In genomic region chr19:14088634-14089411, GRCh38 we compare ENCODE assay signal across 9 cellular contexts. TPM values are rescaled to one million over a fixed set of nuclear protein-coding genes. Genes with fewer than 3 reads are reported as not detected.
DNase-seq lines count a peak whose midpoint lies in the region; ATAC-seq and TF ChIP-seq lines count a peak whose summit lies in the region.
"Had no signal": no experiment of that assay in that cellular context is flagged by ENCODE, and none has a peak within 500 bp of the region (broad histone marks: within the 10 kb centered on the region; RNA-seq: fewer than 3 reads in every experiment).

No MANE protein-coding gene starts in this region.

- peak overlapping the region; percentile 57 for H3K4me3 ChIP-seq in iPS-18a (ENCODE audit: low read length)

- H3K36me3 Mint-ChIP-seq in activated naive CD4-positive, alpha-beta T cell treated with anti-CD3 and anti-CD28 coated beads for 36 hours (ENCODE audit: low read depth), result peaks cover 16% of the 10 kb centered on the region
- peaks cover 33% of the 10 kb centered on the region for H3K36me3 Mint-ChIP-seq in activated CD8-positive, alpha-beta T cell treated with anti-CD3 and anti-CD28 coated beads for 36 hours (ENCODE audit: low read depth)

- peaks cover 16% of the 10 kb centered on the region for H3K27me3 ChIP-seq in iPS-18a (ENCODE audit: control insufficient read depth, insufficient read depth, low read length)

- ATAC-seq in activated CD8-positive, alpha-beta T cell treated with anti-CD3 and anti-CD28 coated beads for 36 hours, result no peak

- H3K9me3 Mint-ChIP-seq in activated naive CD4-positive, alpha-beta T cell treated with anti-CD3 and anti-CD28 coated beads for 36 hours, result peaks cover 15% of the 10 kb centered on the region
- peaks cover 11% of the 10 kb centered on the region for H3K9me3 Mint-ChIP-seq in activated CD8-positive, alpha-beta T cell treated with anti-CD3 and anti-CD28 coated beads for 36 hours

- H3K9me3 ChIP-seq in iPS-18a (ENCODE audit: control insufficient read depth, low read depth, low read length), result peaks cover 9% of the 10 kb centered on the region

- H3K27ac ChIP-seq in iPS-18a (ENCODE audit: low read length), result no peak overlapping the region
- peak overlapping the region; percentile 42 for H3K27ac ChIP-seq in substantia nigra (ENCODE audit: low read depth, low read length, poor library complexity, severe bottlenecking)

- peaks cover 24% of the 10 kb centered on the region for H3K4me1 Mint-ChIP-seq in activated naive CD4-positive, alpha-beta T cell treated with anti-CD3 and anti-CD28 coated beads for 36 hours (ENCODE audit: low read depth)
- peaks cover 16% of the 10 kb centered on the region for H3K4me1 Mint-ChIP-seq in activated CD8-positive, alpha-beta T cell treated with anti-CD3 and anti-CD28 coated beads for 36 hours (ENCODE audit: low read depth)

- POLR2A ChIA-PET in activated CD8-positive, alpha-beta T cell treated with anti-CD3 and anti-CD28 coated beads for 36 hours (lab: Charles Lee), result interaction anchor here (0.9 to 2.5 kb wide), 2 partner anchors 12 to 25 kb away, joined by 3 to 9 read pairs; no protein-coding TSS in a partner anchor

- no peak for DNase-seq in activated naive CD4-positive, alpha-beta T cell treated with anti-CD3 and anti-CD28 coated beads for 36 hours
- DNase-seq in activated naive CD4-positive, alpha-beta T cell treated with Interleukin-2 at 50 U/mL for 16 hours, result no peak
- no peak for DNase-seq in activated CD8-positive, alpha-beta T cell treated with anti-CD3 and anti-CD28 coated beads for 36 hours
- DNase-seq in substantia nigra (lab: John Stamatoyannopoulos, UW) (no peak), MV-4-11 (lab: John Stamatoyannopoulos, UW) (no peak), cortex of kidney (lab: John Stamatoyannopoulos, UW) (no peak)
- no peak for DNase-seq in central memory CD4-positive, alpha-beta T cell

- intact Hi-C loops in activated naive CD4-positive, alpha-beta T cell treated with anti-CD3 and anti-CD28 coated beads for 36 hours (cut with micrococcal nuclease), result no loop called here
- intact Hi-C loops in activated CD8-positive, alpha-beta T cell treated with anti-CD3 and anti-CD28 coated beads for 36 hours (cut with micrococcal nuclease), result no loop called here

- peaks cover 9% of the 10 kb centered on the region for H3K4me1 ChIP-seq in iPS-18a (ENCODE audit: control insufficient read depth, low read depth, low read length)

- H3K4me3 Mint-ChIP-seq in activated naive CD4-positive, alpha-beta T cell treated with anti-CD3 and anti-CD28 coated beads for 36 hours, result peak overlapping the region; percentile 79
- H3K4me3 Mint-ChIP-seq in activated CD8-positive, alpha-beta T cell treated with anti-CD3 and anti-CD28 coated beads for 36 hours, result peak overlapping the region; percentile 77

- no peaks in the 10 kb centered on the region for H3K27me3 Mint-ChIP-seq in activated naive CD4-positive, alpha-beta T cell treated with anti-CD3 and anti-CD28 coated beads for 36 hours (ENCODE audit: low read depth)
- no peaks in the 10 kb centered on the region for H3K27me3 Mint-ChIP-seq in activated CD8-positive, alpha-beta T cell treated with anti-CD3 and anti-CD28 coated beads for 36 hours

- no peak for TF ChIP-seq CTCF in activated CD8-positive, alpha-beta T cell treated with anti-CD3 and anti-CD28 coated beads for 36 hours (IDR thresholded peaks at IDR 0.05)

- CTCF ChIA-PET in activated naive CD4-positive, alpha-beta T cell treated with anti-CD3 and anti-CD28 coated beads for 36 hours (lab: Charles Lee), result interaction anchor here (2.1 kb wide), 1 partner anchor 13 kb away, joined by 5 read pairs; no protein-coding TSS in a partner anchor
- CTCF ChIA-PET in activated CD8-positive, alpha-beta T cell treated with anti-CD3 and anti-CD28 coated beads for 36 hours (lab: Charles Lee), result interaction anchor here (1.0 to 4.3 kb wide), 3 partner anchors 16 to 227 kb away, joined by 3 to 16 read pairs (median 3); partner anchors contain the start of genes ASF1B and MISP3

- peaks cover 11% of the 10 kb centered on the region for H3K36me3 ChIP-seq in iPS-18a (ENCODE audit: control insufficient read depth, low read depth, low read length)

- H3K9ac ChIP-seq in iPS-18a (ENCODE audit: low read length), result no peak overlapping the region

- H3K27ac Mint-ChIP-seq in activated naive CD4-positive, alpha-beta T cell treated with anti-CD3 and anti-CD28 coated beads for 36 hours, result peak overlapping the region; percentile 71
- peak overlapping the region; percentile 75 for H3K27ac Mint-ChIP-seq in activated CD8-positive, alpha-beta T cell treated with anti-CD3 and anti-CD28 coated beads for 36 hours

RNA-seq across cellular contexts. Expression of gene SAMD1, which starts 1.7 kb away (rescaled TPM):
- total RNA-seq in activated naive CD4-positive, alpha-beta T cell treated with anti-CD3 and anti-CD28 coated beads for 36 hours, result 10 to 100 TPM; 50.9 to 53.0 TPM
- 10 to 100 TPM; 62.1 to 66.9 TPM for total RNA-seq in activated CD8-positive, alpha-beta T cell treated with anti-CD3 and anti-CD28 coated beads for 36 hours

RNA-seq across cellular contexts. Expression of gene C19orf67, which starts 3.2 kb away (rescaled TPM):
- not detected for total RNA-seq in activated naive CD4-positive, alpha-beta T cell treated with anti-CD3 and anti-CD28 coated beads for 36 hours
- not detected for total RNA-seq in activated CD8-positive, alpha-beta T cell treated with anti-CD3 and anti-CD28 coated beads for 36 hours
- total RNA-seq: dermis microvascular lymphatic vessel endothelial cell had no signal

RNA-seq across cellular contexts. Expression of gene MISP3, which starts 16.2 kb away (rescaled TPM):
- total RNA-seq in activated naive CD4-positive, alpha-beta T cell treated with anti-CD3 and anti-CD28 coated beads for 36 hours, result under 1 TPM; 0.45 to 0.96 TPM
- total RNA-seq in activated CD8-positive, alpha-beta T cell treated with anti-CD3 and anti-CD28 coated beads for 36 hours, result 1 to 10 TPM; 1.4 to 1.5 TPM

RNA-seq across cellular contexts. Expression of gene PALM3, which starts 26.9 kb away (rescaled TPM):
- total RNA-seq in activated naive CD4-positive, alpha-beta T cell treated with anti-CD3 and anti-CD28 coated beads for 36 hours, result not detected
- not detected for total RNA-seq in activated CD8-positive, alpha-beta T cell treated with anti-CD3 and anti-CD28 coated beads for 36 hours

RNA-seq across cellular contexts. Expression of gene PRKACA, which starts 28.7 kb away (rescaled TPM):
- total RNA-seq in activated naive CD4-positive, alpha-beta T cell treated with anti-CD3 and anti-CD28 coated beads for 36 hours, result 10 to 100 TPM; 48.2 to 60.0 TPM
- 10 to 100 TPM; 61.0 to 61.5 TPM for total RNA-seq in activated CD8-positive, alpha-beta T cell treated with anti-CD3 and anti-CD28 coated beads for 36 hours
